Comparison of ENCODE assay signal across 24 cellular contexts in the genomic region with DNA sequence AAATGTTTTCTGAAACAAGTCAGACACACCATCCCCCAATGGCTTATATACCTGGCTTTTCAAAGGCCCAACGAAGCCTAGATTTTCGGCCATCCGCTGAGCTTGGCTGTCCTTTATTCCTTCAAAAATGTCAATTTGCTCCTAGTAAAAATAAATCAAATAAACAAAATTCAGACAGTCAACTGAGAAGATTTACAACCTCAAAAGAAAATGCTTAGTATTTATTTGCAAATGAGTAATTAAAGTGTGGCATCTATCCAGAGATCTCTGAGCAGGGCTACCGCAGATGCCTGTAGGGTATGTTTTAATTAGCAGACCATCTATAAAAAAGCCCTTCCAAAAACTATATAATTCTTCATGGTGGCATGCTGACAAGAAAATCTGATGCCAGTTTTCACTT.
"Had no signal": no experiment of that assay in that cellular context is flagged by ENCODE, and none has a peak within 500 bp of the region (broad histone marks: within the 10 kb centered on the region; RNA-seq: fewer than 3 reads in every experiment).

No MANE protein-coding gene starts in this region.

- DNase-seq: activated B cell treated with CpG ODN at 0.5 μM for 24 hours; activated CD4-positive, alpha-beta memory T cell treated with anti-CD3 and anti-CD28 coated beads for 36 hours; activated CD4-positive, alpha-beta T cell treated with anti-CD3 and anti-CD28 coated beads for 4 hours; activated effector memory CD4-positive, alpha-beta T cell treated with anti-CD3 and anti-CD28 coated beads, Interleukin-2, amount 50 U/mL, for 16 hours; activated naive CD4-positive, alpha-beta T cell treated with anti-CD3 and anti-CD28 coated beads, Interleukin-2, amount 50 U/mL, for 16 hours; brain microvascular endothelial cell; caudate nucleus; dermis blood vessel endothelial cell; effector CD8-positive, alpha-beta T cell; erythroblast; foreskin fibroblast; heart right ventricle; islet precursor cell; left colon; retina; sigmoid colon; stimulated activated CD4-positive, alpha-beta T cell treated with anti-CD3 and anti-CD28 coated beads, Interleukin-15, amount 100 ng/mL, for 24 hours; testis; trophoblast cell; uterus had no signal

- H3K4me3 Mint-ChIP-seq: activated B cell treated with CpG ODN at 0.5 μM for 24 hours; activated CD4-positive, alpha-beta memory T cell treated with anti-CD3 and anti-CD28 coated beads for 36 hours; memory B cell; natural killer cell treated with Interleukin-12 subunit alpha and Interleukin-12 subunit beta and Interleukin-15 and Interleukin-18, amount 100 ng/mL, for 72 hours; stimulated activated memory B cell treated with anti-CD40 and anti-IgM and Interleukin-4, amounts not matched to agents 10 μg/mL and 1 μg/mL and 100 μg/mL, for 72 hours had no signal

- ATAC-seq: heart right ventricle; left colon; natural killer cell treated with Interleukin-12 subunit alpha and Interleukin-12 subunit beta and Interleukin-15 and Interleukin-18, amount 100 ng/mL, for 72 hours; stimulated activated memory B cell treated with anti-CD40 and anti-IgM and Interleukin-4, amounts not matched to agents 10 μg/mL and 1 μg/mL and 100 μg/mL, for 72 hours had no signal

- H3K27ac Mint-ChIP-seq: activated B cell treated with CpG ODN at 0.5 μM for 24 hours; activated CD4-positive, alpha-beta memory T cell treated with anti-CD3 and anti-CD28 coated beads for 36 hours; memory B cell; natural killer cell treated with Interleukin-12 subunit alpha and Interleukin-12 subunit beta and Interleukin-15 and Interleukin-18, amount 100 ng/mL, for 72 hours; progenitor cell of endocrine pancreas; stimulated activated memory B cell treated with anti-CD40 and anti-IgM and Interleukin-4, amounts not matched to agents 10 μg/mL and 1 μg/mL and 100 μg/mL, for 72 hours had no signal

- H3K9me3 Mint-ChIP-seq: activated B cell treated with CpG ODN at 0.5 μM for 24 hours; activated CD4-positive, alpha-beta memory T cell treated with anti-CD3 and anti-CD28 coated beads for 36 hours; memory B cell; natural killer cell treated with Interleukin-12 subunit alpha and Interleukin-12 subunit beta and Interleukin-15 and Interleukin-18, amount 100 ng/mL, for 72 hours; stimulated activated memory B cell treated with anti-CD40 and anti-IgM and Interleukin-4, amounts not matched to agents 10 μg/mL and 1 μg/mL and 100 μg/mL, for 72 hours had no signal

- H3K36me3 Mint-ChIP-seq: natural killer cell treated with Interleukin-12 subunit alpha and Interleukin-12 subunit beta and Interleukin-15 and Interleukin-18, amount 100 ng/mL, for 72 hours had no signal

- H3K27me3 Mint-ChIP-seq: activated B cell treated with CpG ODN at 0.5 μM for 24 hours; activated CD4-positive, alpha-beta memory T cell treated with anti-CD3 and anti-CD28 coated beads for 36 hours; memory B cell; natural killer cell treated with Interleukin-12 subunit alpha and Interleukin-12 subunit beta and Interleukin-15 and Interleukin-18, amount 100 ng/mL, for 72 hours; progenitor cell of endocrine pancreas; stimulated activated memory B cell treated with anti-CD40 and anti-IgM and Interleukin-4, amounts not matched to agents 10 μg/mL and 1 μg/mL and 100 μg/mL, for 72 hours had no signal
